ENCODE assay signal across 1 cellular context in genomic region chr3:122984007-122984406, GRCh38.
TF ChIP-seq lines count a peak whose summit lies in the region.

No MANE protein-coding gene starts in this region.

TF ChIP-seq in H1, 55 proteins besides CTCF, POLR2A, EP300 and RAD21:
- no peak for TF ChIP-seq JUND (IDR thresholded peaks at IDR 0.05; ENCODE audit: low read length)
- TF ChIP-seq HDAC6 (IDR thresholded peaks at IDR 0.05; ENCODE audit: low read depth, low read length) = no peak
- no peak for TF ChIP-seq CEBPB (IDR thresholded peaks at IDR 0.05; ENCODE audit: low read depth, low read length)
- no peak for TF ChIP-seq KDM4A (IDR thresholded peaks at IDR 0.05; ENCODE audit: low read depth, low read length, severe bottlenecking)
- TF ChIP-seq SAP30 (IDR thresholded peaks at IDR 0.05; ENCODE audit: insufficient read depth, insufficient replicate concordance, low read length) = no peak
- TF ChIP-seq GTF2F1 (IDR thresholded peaks at IDR 0.05; ENCODE audit: borderline replicate concordance, low read depth, low read length) = no peak
- no peak for TF ChIP-seq SUZ12 (IDR thresholded peaks at IDR 0.05; ENCODE audit: low read length)
- TF ChIP-seq SP2 (IDR thresholded peaks at IDR 0.05; ENCODE audit: low read length) = no peak
- TF ChIP-seq POLR2AphosphoS5 (IDR thresholded peaks at IDR 0.05; ENCODE audit: low read depth, low read length) = no peak
- no peak for TF ChIP-seq SIN3A (conservative IDR thresholded peaks at IDR 0.05 in 1 of 2, IDR thresholded peaks at IDR 0.05 in 1 of 2; ENCODE audit: low read depth in 1 of 2, low read length in 2 of 2)
- TF ChIP-seq BACH1 (IDR thresholded peaks at IDR 0.05; ENCODE audit: low read length) = no peak
- TF ChIP-seq NRF1 (IDR thresholded peaks at IDR 0.05; ENCODE audit: low read depth, low read length) = no peak
- no peak for TF ChIP-seq ATF3 (IDR thresholded peaks at IDR 0.05; ENCODE audit: insufficient read depth, low read depth, low read length)
- no peak for TF ChIP-seq TEAD4 (IDR thresholded peaks at IDR 0.05; ENCODE audit: low read depth, low read length)
- no peak for TF ChIP-seq ZNF274 (IDR thresholded peaks at IDR 0.05; ENCODE audit: borderline replicate concordance, extremely low read depth, low read length)
- TF ChIP-seq USF2 (IDR thresholded peaks at IDR 0.05; ENCODE audit: low read length) = no peak
- TF ChIP-seq CHD2 (IDR thresholded peaks at IDR 0.05; ENCODE audit: low read length) = no peak
